12 cellular contexts compared by ENCODE assay signal in the genomic region with DNA sequence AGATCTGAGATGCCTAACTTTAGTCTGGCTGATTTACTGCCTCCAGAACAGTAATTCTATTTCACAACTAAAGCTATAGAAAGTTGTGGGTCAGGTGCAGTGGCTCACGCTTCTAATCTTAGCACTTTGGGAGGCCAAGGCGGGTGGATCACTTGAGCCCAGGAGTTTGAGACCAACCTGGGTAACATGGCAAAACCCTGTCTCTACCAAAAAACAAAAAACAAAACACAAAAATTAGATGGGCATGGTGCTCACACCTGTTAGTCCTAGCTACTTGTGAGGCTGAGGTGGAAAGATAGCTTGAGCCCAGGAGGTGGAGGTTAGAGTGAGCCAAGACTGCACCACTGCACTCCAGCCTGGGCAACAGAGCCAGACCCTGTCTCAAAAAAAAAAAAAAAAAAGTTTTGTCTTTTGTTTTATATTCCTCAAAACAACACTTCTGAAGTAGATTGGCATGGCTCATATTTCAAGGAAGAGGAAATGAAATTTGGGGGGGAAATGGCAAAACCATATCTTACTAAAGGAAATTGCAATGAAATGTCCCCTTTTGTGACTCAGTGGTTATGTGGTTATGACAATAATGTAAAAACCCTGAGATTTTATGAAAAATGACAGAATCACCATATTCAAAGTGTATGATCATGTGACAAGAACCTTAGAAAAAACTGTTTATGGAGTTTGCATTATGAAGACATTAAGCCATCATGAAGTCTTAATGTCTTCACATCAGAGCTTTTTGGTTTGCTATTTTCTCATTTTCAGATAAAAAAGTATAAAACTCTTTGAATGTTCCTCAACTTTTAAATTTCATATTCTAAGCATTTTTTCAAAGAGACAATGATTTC. TPM values are rescaled to one million over a fixed set of nuclear protein-coding genes. Genes with fewer than 3 reads are reported as not detected.
DNase-seq lines count a peak whose midpoint lies in the region; ATAC-seq lines count a peak whose summit lies in the region.
"Had no signal": no experiment of that assay in that cellular context is flagged by ENCODE, and none has a peak within 500 bp of the region (broad histone marks: within the 10 kb centered on the region; RNA-seq: fewer than 3 reads in every experiment).

No MANE protein-coding gene starts in this region.

- no peaks in the 10 kb centered on the region for H3K27me3 Mint-ChIP-seq in activated CD4-positive, alpha-beta T cell treated with anti-CD3 and anti-CD28 coated beads for 36 hours
- H3K27me3 Mint-ChIP-seq in activated naive CD8-positive, alpha-beta T cell treated with anti-CD3 and anti-CD28 coated beads for 36 hours, result no peaks in the 10 kb centered on the region

- POLR2A ChIA-PET in activated CD4-positive, alpha-beta T cell treated with anti-CD3 and anti-CD28 coated beads for 36 hours (lab: Charles Lee), result interaction anchor here (0.6 to 1.7 kb wide), 11 partner anchors 8 to 139 kb away, joined by 3 to 10 read pairs (median 4); no protein-coding TSS in a partner anchor

- no peak for ATAC-seq in activated CD4-positive, alpha-beta T cell treated with anti-CD3 and anti-CD28 coated beads for 36 hours
- ATAC-seq in stimulated activated effector memory CD8-positive, alpha-beta T cell treated with anti-CD3 and anti-CD28 coated beads, Interleukin-12 subunit alpha, Interleukin-12 subunit beta, amount 100 ng/mL, for 72 hours, result peak; percentile 17
- ATAC-seq in HG03095 (IDR thresholded peaks at IDR 0.05; ENCODE audit: unreplicated experiment), result no peak

- peak overlapping the region; percentile 92 for H3K27ac Mint-ChIP-seq in activated CD4-positive, alpha-beta T cell treated with anti-CD3 and anti-CD28 coated beads for 36 hours
- H3K27ac Mint-ChIP-seq in activated naive CD8-positive, alpha-beta T cell treated with anti-CD3 and anti-CD28 coated beads for 36 hours, result peak overlapping the region; percentile 92
- peak overlapping the region; percentile 99 for H3K27ac Mint-ChIP-seq in stimulated activated effector memory CD8-positive, alpha-beta T cell treated with anti-CD3 and anti-CD28 coated beads, Interleukin-12 subunit alpha, Interleukin-12 subunit beta, amount 100 ng/mL, for 72 hours

- no peak for DNase-seq in activated CD4-positive, alpha-beta T cell treated with anti-CD3 and anti-CD28 coated beads for 36 hours
- DNase-seq in activated CD4-positive, alpha-beta T cell treated with anti-CD3 and anti-CD28 coated beads, Interleukin-2, amount 50 U/mL, for 1 hour, result no peak
- DNase-seq in NOMO-1 treated with DMSO at 0.1 percent for 48 hours (lab: John Stamatoyannopoulos, UW; ENCODE audit: unreplicated experiment), result peak; percentile 67
- DNase-seq in activated naive CD8-positive, alpha-beta T cell treated with anti-CD3 and anti-CD28 coated beads for 36 hours, result no peak
- no peak for DNase-seq in stimulated activated effector memory CD8-positive, alpha-beta T cell treated with anti-CD3 and anti-CD28 coated beads, Interleukin-12 subunit alpha, Interleukin-12 subunit beta, amount 100 ng/mL, for 72 hours (ENCODE audit: low spot score in 2 of 2)
- no peak for DNase-seq in AG20443 (ENCODE audit: low spot score)
- DNase-seq in NCI-H774 (lab: John Stamatoyannopoulos, UW), result no peak
- DNase-seq: erythroblast; NCI-H1048; NCI-H345; stimulated activated CD4-positive, alpha-beta T cell treated with anti-CD3 and anti-CD28 coated beads, Interleukin-12 subunit alpha, Interleukin-12 subunit beta, amount 100 ng/mL, for 4 hours had no signal

- H3K36me3 Mint-ChIP-seq in activated CD4-positive, alpha-beta T cell treated with anti-CD3 and anti-CD28 coated beads for 36 hours (ENCODE audit: low read depth), result peaks cover 56% of the 10 kb centered on the region
- H3K36me3 Mint-ChIP-seq in activated naive CD8-positive, alpha-beta T cell treated with anti-CD3 and anti-CD28 coated beads for 36 hours, result peaks cover 62% of the 10 kb centered on the region
- peaks cover 78% of the 10 kb centered on the region for H3K36me3 Mint-ChIP-seq in stimulated activated effector memory CD8-positive, alpha-beta T cell treated with anti-CD3 and anti-CD28 coated beads, Interleukin-12 subunit alpha, Interleukin-12 subunit beta, amount 100 ng/mL, for 72 hours

- H3K4me1 Mint-ChIP-seq in activated CD4-positive, alpha-beta T cell treated with anti-CD3 and anti-CD28 coated beads for 36 hours, result peaks cover 99% of the 10 kb centered on the region
- peaks cover 93% of the 10 kb centered on the region for H3K4me1 Mint-ChIP-seq in activated naive CD8-positive, alpha-beta T cell treated with anti-CD3 and anti-CD28 coated beads for 36 hours
- peaks cover 92% of the 10 kb centered on the region for H3K4me1 Mint-ChIP-seq in stimulated activated effector memory CD8-positive, alpha-beta T cell treated with anti-CD3 and anti-CD28 coated beads, Interleukin-12 subunit alpha, Interleukin-12 subunit beta, amount 100 ng/mL, for 72 hours

- peak overlapping the region; percentile 54 for H3K4me3 Mint-ChIP-seq in activated CD4-positive, alpha-beta T cell treated with anti-CD3 and anti-CD28 coated beads for 36 hours
- peak overlapping the region; percentile 9 for H3K4me3 Mint-ChIP-seq in activated naive CD8-positive, alpha-beta T cell treated with anti-CD3 and anti-CD28 coated beads for 36 hours
- H3K4me3 Mint-ChIP-seq in stimulated activated effector memory CD8-positive, alpha-beta T cell treated with anti-CD3 and anti-CD28 coated beads, Interleukin-12 subunit alpha, Interleukin-12 subunit beta, amount 100 ng/mL, for 72 hours, result peak overlapping the region; percentile 99

- H3K9me3 Mint-ChIP-seq in activated CD4-positive, alpha-beta T cell treated with anti-CD3 and anti-CD28 coated beads for 36 hours (ENCODE audit: low read depth), result no peaks in the 10 kb centered on the region
- no peaks in the 10 kb centered on the region for H3K9me3 Mint-ChIP-seq in activated naive CD8-positive, alpha-beta T cell treated with anti-CD3 and anti-CD28 coated beads for 36 hours
- H3K9me3 Mint-ChIP-seq in stimulated activated effector memory CD8-positive, alpha-beta T cell treated with anti-CD3 and anti-CD28 coated beads, Interleukin-12 subunit alpha, Interleukin-12 subunit beta, amount 100 ng/mL, for 72 hours, result no peaks in the 10 kb centered on the region

- CTCF ChIA-PET in activated CD4-positive, alpha-beta T cell treated with anti-CD3 and anti-CD28 coated beads for 36 hours (lab: Charles Lee), result interaction anchor here (0.5 to 1.6 kb wide), 6 partner anchors 10 to 70 kb away, joined by 3 to 7 read pairs (median 4); no protein-coding TSS in a partner anchor

- intact Hi-C loops in activated CD4-positive, alpha-beta T cell treated with anti-CD3 and anti-CD28 coated beads for 36 hours (cut with DNase I, micrococcal nuclease), result no loop called here

RNA-seq across cellular contexts. Expression of a gene that starts 16.2 kb away (rescaled TPM):
- total RNA-seq in activated CD4-positive, alpha-beta T cell treated with anti-CD3 and anti-CD28 coated beads for 36 hours, result 100 to 1,000 TPM; 254 to 354 TPM
- total RNA-seq in activated naive CD8-positive, alpha-beta T cell treated with anti-CD3 and anti-CD28 coated beads for 36 hours, result 100 to 1,000 TPM; 198 TPM

RNA-seq across cellular contexts. Expression of a gene that starts 26.9 kb away (rescaled TPM):
- 10 to 100 TPM; 17.7 to 19.7 TPM for total RNA-seq in activated CD4-positive, alpha-beta T cell treated with anti-CD3 and anti-CD28 coated beads for 36 hours
- total RNA-seq in activated naive CD8-positive, alpha-beta T cell treated with anti-CD3 and anti-CD28 coated beads for 36 hours, result 10 to 100 TPM; 17.7 to 19.4 TPM

Comparison
In these comparisons a context has a peak if more than half of its experiments do, and no peak if none do; other contexts are left out.
1. H3K4me3 Mint-ChIP-seq: peak in every context shown above with its lines; median percentile 99 in stimulated activated effector memory CD8-positive, alpha-beta T cell treated with anti-CD3 and anti-CD28 coated beads, Interleukin-12 subunit alpha, Interleukin-12 subunit beta, amount 100 ng/mL, for 72 hours; 54 in activated CD4-positive, alpha-beta T cell treated with anti-CD3 and anti-CD28 coated beads for 36 hours; 9 in activated naive CD8-positive, alpha-beta T cell treated with anti-CD3 and anti-CD28 coated beads for 36 hours.